8 cellular contexts compared by ENCODE assay signal in the genomic region with DNA sequence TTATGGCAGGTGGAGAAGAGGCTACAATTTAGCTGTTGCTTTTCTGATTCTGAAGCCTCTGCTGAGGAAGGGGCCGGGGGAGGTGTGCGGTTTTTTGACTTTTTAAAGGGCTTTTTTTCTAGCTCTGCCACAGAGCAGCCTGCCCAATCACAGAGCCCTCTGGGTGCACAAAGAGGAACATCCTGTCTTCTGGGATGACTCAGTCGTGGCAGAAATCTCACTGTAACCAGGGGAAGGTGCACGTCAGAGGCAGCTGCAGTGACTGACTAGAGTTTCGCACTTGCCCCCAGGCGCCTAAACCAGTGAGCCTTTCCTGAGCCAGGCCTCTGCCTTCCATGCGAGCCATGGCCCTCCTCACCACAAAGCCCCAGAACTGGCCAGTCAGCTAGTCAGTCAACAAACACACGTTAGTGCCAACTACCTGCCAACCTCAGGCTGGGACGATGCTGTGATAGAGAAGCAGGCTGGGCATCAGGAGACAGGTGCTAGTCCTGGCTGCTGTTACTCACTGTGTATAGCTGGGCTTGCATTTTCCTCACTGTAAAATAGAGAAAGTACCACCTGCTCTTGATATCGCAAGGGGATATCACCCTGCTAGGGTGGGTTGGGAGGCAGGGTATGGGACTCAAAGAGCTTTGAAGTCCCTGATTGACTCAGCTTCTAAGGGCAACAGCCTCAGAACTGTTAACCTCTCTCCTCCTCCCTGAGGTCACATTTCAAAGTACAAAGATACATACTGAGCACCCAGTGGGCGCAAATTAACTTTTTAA. TPM values are rescaled to one million over a fixed set of nuclear protein-coding genes. Genes with fewer than 3 reads are reported as not detected.
DNase-seq lines count a peak whose midpoint lies in the region; ATAC-seq and TF ChIP-seq lines count a peak whose summit lies in the region.

No MANE protein-coding gene starts in this region.

- H3K4me1 ChIP-seq in CD4-positive, alpha-beta memory T cell (ENCODE audit: insufficient read depth, low read length), result peaks cover 79% of the 10 kb centered on the region
- H3K4me1 ChIP-seq in KMS-11 (ENCODE audit: low read depth, poor library complexity, severe bottlenecking) (peaks cover 67% of the 10 kb centered on the region), mesenchymal stem cell (ENCODE audit: control insufficient read depth, insufficient read depth, low read depth, low read length) (peaks cover 40% of the 10 kb centered on the region)

- H3K4me2 ChIP-seq in KMS-11 (peak overlapping the region; percentile 100), mesenchymal stem cell (ENCODE audit: low read length, poor library complexity, severe bottlenecking) (peak overlapping the region; percentile 29)

- H3K4me1 Mint-ChIP-seq in CD4-positive, alpha-beta memory T cell, result peaks cover 44 to 91% (median 66%) of the 10 kb centered on the region in 4 donors
- peaks cover 58% of the 10 kb centered on the region for H3K4me1 Mint-ChIP-seq in activated CD4-positive, alpha-beta T cell treated with anti-CD3 and anti-CD28 coated beads for 36 hours
- H3K4me1 Mint-ChIP-seq in Calu3 (ENCODE audit: low read depth, unreplicated experiment), result no peaks in the 10 kb centered on the region

- H3K14ac ChIP-seq in mesenchymal stem cell (ENCODE audit: low read length in 2 of 2), result peak overlapping the region in 1 of 2 experiments; percentile 5

- H3K4ac ChIP-seq in mesenchymal stem cell (ENCODE audit: low read depth in 1 of 2, low read length in 2 of 2), result peak overlapping the region in 1 of 2 experiments; percentile 91

- peaks cover 55 to 76% of the 10 kb centered on the region in 2 donors for H3K36me3 Mint-ChIP-seq in CD4-positive, alpha-beta memory T cell
- peaks cover 81% of the 10 kb centered on the region for H3K36me3 Mint-ChIP-seq in activated CD4-positive, alpha-beta T cell treated with anti-CD3 and anti-CD28 coated beads for 36 hours (ENCODE audit: low read depth)
- no peaks in the 10 kb centered on the region for H3K36me3 Mint-ChIP-seq in Calu3 (ENCODE audit: insufficient read depth, unreplicated experiment)

- TF ChIP-seq CTCF in KMS-11 (conservative IDR thresholded peaks at IDR 0.05; ENCODE audit: low read depth, low read length) (no peak), Calu3 (IDR thresholded peaks at IDR 0.05; ENCODE audit: unreplicated experiment) (no peak)

- no peaks in the 10 kb centered on the region for H3K27me3 ChIP-seq in CD4-positive, alpha-beta memory T cell (ENCODE audit: insufficient read depth, low read length)
- H3K27me3 ChIP-seq in KMS-11 (ENCODE audit: insufficient read depth, low read depth), result no peaks in the 10 kb centered on the region
- H3K27me3 ChIP-seq in mesenchymal stem cell (ENCODE audit: control insufficient read depth in 1 of 2, insufficient read depth in 1 of 2, low read length in 2 of 2), result no peaks in the 10 kb centered on the region

- peak overlapping the region; percentile 77 for H3K9ac ChIP-seq in KMS-11
- peak overlapping the region; percentile 90 for H3K9ac ChIP-seq in mesenchymal stem cell (ENCODE audit: low read length)

- H4K20me1 ChIP-seq in KMS-11 (ENCODE audit: insufficient read depth), result no peaks in the 10 kb centered on the region

- CTCF ChIA-PET in CD4-positive, alpha-beta memory T cell (lab: Charles Lee; ENCODE audit: partially characterized antibody), result interaction anchor here (0.9 to 8.0 kb wide), 18 partner anchors 8 to 268 kb away, joined by 3 to 85 read pairs (median 5); a partner anchor contains a TSS
- CTCF ChIA-PET in activated CD4-positive, alpha-beta T cell treated with anti-CD3 and anti-CD28 coated beads for 36 hours (lab: Charles Lee), result interaction anchor here (0.6 to 4.7 kb wide), 21 partner anchors 9 to 620 kb away, joined by 3 to 34 read pairs (median 5); no protein-coding TSS in a partner anchor
- CTCF ChIA-PET in Calu3 (lab: Charles Lee), result no interaction called here

- H3K27me3 Mint-ChIP-seq in CD4-positive, alpha-beta memory T cell, result no peaks in the 10 kb centered on the region
- no peaks in the 10 kb centered on the region for H3K27me3 Mint-ChIP-seq in activated CD4-positive, alpha-beta T cell treated with anti-CD3 and anti-CD28 coated beads for 36 hours
- no peaks in the 10 kb centered on the region for H3K27me3 Mint-ChIP-seq in Calu3 (ENCODE audit: unreplicated experiment)

- peak overlapping the region; percentile 47 to 75 for H2BK12ac ChIP-seq in mesenchymal stem cell (ENCODE audit: low read length in 2 of 2)

- no peaks in the 10 kb centered on the region for H3K9me3 ChIP-seq in CD4-positive, alpha-beta memory T cell (ENCODE audit: control insufficient read depth in 1 of 2, low read length in 2 of 2)
- H3K9me3 ChIP-seq in mesenchymal stem cell (ENCODE audit: control insufficient read depth, low read length), result no peaks in the 10 kb centered on the region

- H3K79me1 ChIP-seq in mesenchymal stem cell (replicated peaks; ENCODE audit: low read length, poor library complexity, severe bottlenecking), result peaks cover 16% of the 10 kb centered on the region

- BruUV-seq in Calu3 (replicated peaks; lab: Mats Ljungman, UMichigan), result no TSS peak

- peak overlapping the region; percentile 85 for H2AK5ac ChIP-seq in mesenchymal stem cell (ENCODE audit: low read length, severe bottlenecking)

- H3K4me3 ChIP-seq in CD4-positive, alpha-beta memory T cell (ENCODE audit: low read length in 2 of 2), result peak overlapping the region; percentile 78 to 99
- H3K4me3 ChIP-seq in KMS-11 (IDR thresholded peaks at IDR 0.05; ENCODE audit: insufficient read depth, low read depth, low read length) (no peak overlapping the region), mesenchymal stem cell (ENCODE audit: insufficient read depth in 1 of 2, low read depth in 1 of 2, low read length in 2 of 2) (peak overlapping the region in 1 of 2 experiments; percentile 91)

- H2AFZ ChIP-seq in KMS-11 (ENCODE audit: low read depth) (no peak overlapping the region), mesenchymal stem cell (ENCODE audit: low read depth, low read length) (no peak overlapping the region)

- H3K23ac ChIP-seq in mesenchymal stem cell (ENCODE audit: low read length in 2 of 2), result no peak overlapping the region

- H3K9me3 Mint-ChIP-seq in CD4-positive, alpha-beta memory T cell, result peaks cover 0 to 2% (median 0%) of the 10 kb centered on the region in 8 donors
- H3K9me3 Mint-ChIP-seq in activated CD4-positive, alpha-beta T cell treated with anti-CD3 and anti-CD28 coated beads for 36 hours (ENCODE audit: low read depth), result no peaks in the 10 kb centered on the region
- H3K9me3 Mint-ChIP-seq in Calu3 (ENCODE audit: low read depth, unreplicated experiment), result no peaks in the 10 kb centered on the region

- peaks cover 94% of the 10 kb centered on the region for H3K79me2 ChIP-seq in KMS-11 (ENCODE audit: insufficient read depth, low read depth)

- POLR2A ChIA-PET in CD4-positive, alpha-beta memory T cell (lab: Charles Lee; ENCODE audit: partially characterized antibody), result interaction anchor here (0.7 to 29.4 kb wide), 16 partner anchors 8 to 545 kb away, joined by 3 to 1614 read pairs (median 8); a partner anchor contains a TSS
- POLR2A ChIA-PET in activated CD4-positive, alpha-beta T cell treated with anti-CD3 and anti-CD28 coated beads for 36 hours (lab: Charles Lee), result interaction anchor here (0.6 to 2.8 kb wide), 15 partner anchors 9 to 306 kb away, joined by 3 to 22 read pairs (median 5); a partner anchor contains a TSS

- peak; percentile 81 for ATAC-seq in GM21529 (IDR thresholded peaks at IDR 0.05; ENCODE audit: unreplicated experiment)
- peak; percentile 79 for ATAC-seq in activated CD4-positive, alpha-beta T cell treated with anti-CD3 and anti-CD28 coated beads for 36 hours

- H2BK15ac ChIP-seq in mesenchymal stem cell (ENCODE audit: low read depth, poor library complexity, severe bottlenecking), result no peak overlapping the region

- no peak overlapping the region for H2BK120ac ChIP-seq in mesenchymal stem cell (ENCODE audit: low read depth, low read length)

- H3K27ac Mint-ChIP-seq in CD4-positive, alpha-beta memory T cell, result peak overlapping the region; percentile 96 to 99 (median 97)
- H3K27ac Mint-ChIP-seq in activated CD4-positive, alpha-beta T cell treated with anti-CD3 and anti-CD28 coated beads for 36 hours, result peak overlapping the region; percentile 99
- H3K27ac Mint-ChIP-seq in Calu3 (ENCODE audit: unreplicated experiment), result no peak overlapping the region

- H3K4me3 Mint-ChIP-seq in CD4-positive, alpha-beta memory T cell, result peak overlapping the region; percentile 95 to 100 (median 97)
- H3K4me3 Mint-ChIP-seq in activated CD4-positive, alpha-beta T cell treated with anti-CD3 and anti-CD28 coated beads for 36 hours, result peak overlapping the region; percentile 99
- H3K4me3 Mint-ChIP-seq in Calu3 (ENCODE audit: low read depth, unreplicated experiment), result no peak overlapping the region

- peak overlapping the region; percentile 88 for H3K27ac ChIP-seq in CD4-positive, alpha-beta memory T cell (ENCODE audit: low read depth, low read length)
- H3K27ac ChIP-seq in KMS-11, result peak overlapping the region; percentile 95
- peak overlapping the region; percentile 74 for H3K27ac ChIP-seq in cingulate gyrus (ENCODE audit: low read depth, low read length)
- H3K27ac ChIP-seq in mesenchymal stem cell (ENCODE audit: low read length, poor library complexity, severe bottlenecking), result peak overlapping the region; percentile 75

- DNase-seq in CD4-positive, alpha-beta memory T cell, result peak; percentile 91 to 98 (median 93)
- DNase-seq in activated CD4-positive, alpha-beta T cell treated with anti-CD3 and anti-CD28 coated beads for 36 hours, result peak; percentile 94
- DNase-seq in mesenchymal stem cell (peak; percentile 95), Calu3 (no peak)
- peak; percentile 71 to 81 for DNase-seq in stimulated activated CD8-positive, alpha-beta memory T cell treated with anti-CD3 and anti-CD28 coated beads, Interleukin-2, amount 100 ng/mL, for 48 hours (ENCODE audit: low read depth in 2 of 2)

- H3K18ac ChIP-seq in mesenchymal stem cell (ENCODE audit: low read depth in 1 of 2, low read length in 2 of 2), result peak overlapping the region; percentile 46 to 62

- peaks cover 7% of the 10 kb centered on the region for H3K36me3 ChIP-seq in CD4-positive, alpha-beta memory T cell (ENCODE audit: insufficient read depth, low read length)
- H3K36me3 ChIP-seq in KMS-11 (ENCODE audit: insufficient read depth) (no peaks in the 10 kb centered on the region; the same call in 1 of the 2 replicates), mesenchymal stem cell (ENCODE audit: control insufficient read depth in 1 of 2, insufficient read depth in 2 of 2, low read depth in 1 of 2, low read length in 2 of 2) (peaks cover 4 to 10% of the 10 kb centered on the region in 2 experiments)

- intact Hi-C loops in CD4-positive, alpha-beta memory T cell (cut with micrococcal nuclease), result loop anchor here (1.0 to 10.0 kb wide), 7 partner anchors 12 to 539 kb away; a partner anchor contains a TSS
- intact Hi-C loops in activated CD4-positive, alpha-beta T cell treated with anti-CD3 and anti-CD28 coated beads for 36 hours (cut with DNase I, micrococcal nuclease), result loop anchor here (1.0 to 10.0 kb wide), 14 partner anchors 12 to 871 kb away; a partner anchor contains a TSS
- intact Hi-C loops in Calu3 (cut with micrococcal nuclease; ENCODE audit: unreplicated experiment), result no loop called here

- peak overlapping the region; percentile 54 for H2BK5ac ChIP-seq in mesenchymal stem cell (ENCODE audit: low read depth, low read length, poor library complexity, severe bottlenecking)

- peak overlapping the region; percentile 48 for H4K91ac ChIP-seq in mesenchymal stem cell (ENCODE audit: low read length)

- WGBS in mesenchymal stem cell, result 32% methylated on average over 10 of the region's 11 CpGs

- peak overlapping the region; percentile 22 for H4K8ac ChIP-seq in mesenchymal stem cell (ENCODE audit: low read length)

RNA-seq across cellular contexts. Expression of a gene that starts 2.2 kb away (rescaled TPM):
- 100 to 1,000 TPM; 374 to 375 TPM for total RNA-seq in CD4-positive, alpha-beta memory T cell
- polyA plus RNA-seq in CD4-positive, alpha-beta memory T cell, result 10 to 100 TPM in 1 of 2 donors, 1 to 10 TPM in 1; 1.9 to 35.6 TPM
- total RNA-seq in activated CD4-positive, alpha-beta T cell treated with anti-CD3 and anti-CD28 coated beads for 36 hours, result 100 to 1,000 TPM; 135 to 141 TPM
- 18.5 TPM for polyA plus RNA-seq in mesenchymal stem cell (2013, experiment 1 of 2)
- polyA plus RNA-seq in mesenchymal stem cell (2013, experiment 2 of 2), result 17.8 TPM
- 3.9 and 5.8 TPM in 2 replicates for total RNA-seq in Calu3 (2022)

RNA-seq across cellular contexts. Expression of a gene that starts 55.9 kb away (rescaled TPM):
- not detected for total RNA-seq in CD4-positive, alpha-beta memory T cell
- polyA plus RNA-seq in CD4-positive, alpha-beta memory T cell, result not detected
- total RNA-seq in activated CD4-positive, alpha-beta T cell treated with anti-CD3 and anti-CD28 coated beads for 36 hours, result not detected
- polyA plus RNA-seq in mesenchymal stem cell (2013, experiment 1 of 2), result not detected
- not detected for polyA plus RNA-seq in mesenchymal stem cell (2013, experiment 2 of 2)
- not detected in 2 replicates for total RNA-seq in Calu3 (2022)

Comparison
In these comparisons a context has a peak if more than half of its experiments do, and no peak if none do; other contexts are left out.
1. RNA of a gene that starts 2.2 kb away (total RNA-seq): 374 to 375 TPM in CD4-positive, alpha-beta memory T cell and 135 to 141 TPM in activated CD4-positive, alpha-beta T cell treated with anti-CD3 and anti-CD28 coated beads for 36 hours; 3.9 to 5.8 TPM in Calu3; every median in the first group is over 10 times any median in the second.
2. Peak in every context shown above with its lines, with median percentiles within 50 percentile points of each other: H3K27ac ChIP-seq.